In the genomic region with DNA sequence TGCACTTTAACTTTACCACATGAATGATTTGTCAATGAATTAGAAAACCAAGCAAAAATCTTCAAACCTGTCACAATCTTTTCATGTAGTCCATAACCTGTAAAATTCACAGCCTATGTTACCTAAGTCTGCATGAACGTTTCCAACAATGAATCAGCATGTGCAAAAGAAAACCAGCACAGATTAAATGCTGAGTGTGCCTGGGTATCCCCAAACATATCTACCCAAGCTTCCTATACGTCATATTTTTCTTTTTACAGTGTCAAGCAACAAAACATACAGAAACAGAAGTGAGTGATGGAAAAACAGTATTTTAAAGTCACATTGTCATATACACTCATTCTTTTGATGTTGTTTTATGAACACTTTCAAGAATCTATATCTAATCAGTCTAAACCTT, we compare ENCODE assay signal across 1 cellular context.
TF ChIP-seq lines count a peak whose summit lies in the region.

No MANE protein-coding gene starts in this region.

TF ChIP-seq in HepG2, 621 proteins besides CTCF, POLR2A, EP300 and RAD21:
- no peak for TF ChIP-seq ZSCAN31 (CRISPR knock-in tag; IDR thresholded peaks at IDR 0.05; ENCODE audit: low read depth)
- peak; percentile 51; the same call in 1 of the 2 replicates for TF ChIP-seq CREB1 (IDR thresholded peaks at IDR 0.05)
- TF ChIP-seq CREB1 (CRISPR knock-in tag; IDR thresholded peaks at IDR 0.05): no peak
- TF ChIP-seq, protein P1, sequence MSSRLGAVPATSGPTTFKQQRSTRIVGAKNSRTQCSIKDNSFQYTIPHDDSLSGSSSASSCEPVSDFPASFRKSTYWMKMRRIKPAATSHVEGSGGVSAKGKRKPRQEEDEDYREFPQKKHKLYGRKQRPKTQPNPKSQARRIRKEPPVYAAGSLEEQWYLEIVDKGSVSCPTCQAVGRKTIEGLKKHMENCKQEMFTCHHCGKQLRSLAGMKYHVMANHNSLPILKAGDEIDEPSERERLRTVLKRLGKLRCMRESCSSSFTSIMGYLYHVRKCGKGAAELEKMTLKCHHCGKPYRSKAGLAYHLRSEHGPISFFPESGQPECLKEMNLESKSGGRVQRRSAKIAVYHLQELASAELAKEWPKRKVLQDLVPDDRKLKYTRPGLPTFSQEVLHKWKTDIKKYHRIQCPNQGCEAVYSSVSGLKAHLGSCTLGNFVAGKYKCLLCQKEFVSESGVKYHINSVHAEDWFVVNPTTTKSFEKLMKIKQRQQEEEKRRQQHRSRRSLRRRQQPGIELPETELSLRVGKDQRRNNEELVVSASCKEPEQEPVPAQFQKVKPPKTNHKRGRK (CRISPR knock-in tag; IDR thresholded peaks at IDR 0.05): no peak
- TF ChIP-seq, protein P2, sequence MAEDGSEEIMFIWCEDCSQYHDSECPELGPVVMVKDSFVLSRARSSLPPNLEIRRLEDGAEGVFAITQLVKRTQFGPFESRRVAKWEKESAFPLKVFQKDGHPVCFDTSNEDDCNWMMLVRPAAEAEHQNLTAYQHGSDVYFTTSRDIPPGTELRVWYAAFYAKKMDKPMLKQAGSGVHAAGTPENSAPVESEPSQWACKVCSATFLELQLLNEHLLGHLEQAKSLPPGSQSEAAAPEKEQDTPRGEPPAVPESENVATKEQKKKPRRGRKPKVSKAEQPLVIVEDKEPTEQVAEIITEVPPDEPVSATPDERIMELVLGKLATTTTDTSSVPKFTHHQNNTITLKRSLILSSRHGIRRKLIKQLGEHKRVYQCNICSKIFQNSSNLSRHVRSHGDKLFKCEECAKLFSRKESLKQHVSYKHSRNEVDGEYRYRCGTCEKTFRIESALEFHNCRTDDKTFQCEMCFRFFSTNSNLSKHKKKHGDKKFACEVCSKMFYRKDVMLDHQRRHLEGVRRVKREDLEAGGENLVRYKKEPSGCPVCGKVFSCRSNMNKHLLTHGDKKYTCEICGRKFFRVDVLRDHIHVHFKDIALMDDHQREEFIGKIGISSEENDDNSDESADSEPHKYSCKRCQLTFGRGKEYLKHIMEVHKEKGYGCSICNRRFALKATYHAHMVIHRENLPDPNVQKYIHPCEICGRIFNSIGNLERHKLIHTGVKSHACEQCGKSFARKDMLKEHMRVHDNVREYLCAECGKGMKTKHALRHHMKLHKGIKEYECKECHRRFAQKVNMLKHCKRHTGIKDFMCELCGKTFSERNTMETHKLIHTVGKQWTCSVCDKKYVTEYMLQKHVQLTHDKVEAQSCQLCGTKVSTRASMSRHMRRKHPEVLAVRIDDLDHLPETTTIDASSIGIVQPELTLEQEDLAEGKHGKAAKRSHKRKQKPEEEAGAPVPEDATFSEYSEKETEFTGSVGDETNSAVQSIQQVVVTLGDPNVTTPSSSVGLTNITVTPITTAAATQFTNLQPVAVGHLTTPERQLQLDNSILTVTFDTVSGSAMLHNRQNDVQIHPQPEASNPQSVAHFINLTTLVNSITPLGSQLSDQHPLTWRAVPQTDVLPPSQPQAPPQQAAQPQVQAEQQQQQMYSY (CRISPR knock-in tag; IDR thresholded peaks at IDR 0.05): no peak
